In genomic region chr7:40490603-40490924, GRCh38 we compare ENCODE assay signal across 1 cellular context.
A peak's percentile ranks its signal among the peaks of the same experiment; 100 is the strongest.
TF ChIP-seq lines count a peak whose summit lies in the region.

No MANE protein-coding gene starts in this region.

TF ChIP-seq in SK-N-SH, 30 proteins besides CTCF, POLR2A, EP300 and RAD21 (continued from another document):
- peak; percentile 91 for TF ChIP-seq PBX3 (IDR thresholded peaks at IDR 0.05)
- peak; percentile 78; the same call in 1 of the 2 replicates for TF ChIP-seq FOSL2 (IDR thresholded peaks at IDR 0.05; ENCODE audit: borderline replicate concordance, low read depth)
- TF ChIP-seq RXRA (IDR thresholded peaks at IDR 0.05; ENCODE audit: borderline replicate concordance, low read depth) = peak; percentile 92
